In the genomic region with DNA sequence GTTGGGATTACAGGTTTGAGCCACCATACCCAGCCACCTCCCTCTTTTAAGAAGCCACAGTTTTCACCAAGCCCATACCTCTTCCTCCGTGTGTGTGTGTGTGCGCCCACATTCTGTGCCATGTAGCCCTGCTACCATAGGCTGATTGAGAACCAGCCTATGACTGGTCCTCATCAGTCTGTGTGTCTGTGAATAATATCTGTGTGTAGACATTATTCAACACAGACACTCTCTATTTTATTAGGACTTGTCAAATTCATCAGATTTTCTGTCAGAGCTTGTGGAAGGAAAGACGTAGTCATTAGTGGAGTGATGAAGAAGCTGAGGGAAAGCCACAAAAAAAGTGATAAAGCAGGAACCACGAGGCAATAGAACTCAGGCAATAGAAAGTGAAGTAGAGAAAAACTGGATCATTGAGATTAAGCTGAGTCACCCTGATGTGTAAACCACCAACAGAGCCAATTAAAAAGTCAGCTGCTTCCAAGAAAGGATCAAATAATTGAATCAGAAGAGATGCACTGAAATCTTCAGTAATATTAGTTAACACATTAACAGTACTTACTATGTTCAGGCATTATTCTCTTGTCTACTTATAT, we compare ENCODE assay signal across 13 cellular contexts.
DNase-seq lines count a peak whose midpoint lies in the region; ATAC-seq and TF ChIP-seq lines count a peak whose summit lies in the region.
"Had no signal": no experiment of that assay in that cellular context is flagged by ENCODE, and none has a peak within 500 bp of the region (broad histone marks: within the 10 kb centered on the region; RNA-seq: fewer than 3 reads in every experiment).

No MANE protein-coding gene starts in this region.

- ATAC-seq in stimulated activated naive B cell treated with anti-CD40 and anti-IgM and Interleukin-4, amounts not matched to agents 10 μg/mL and 1 μg/mL and 100 μg/mL, for 72 hours (replicated peaks), result peak in 1 of 2 donors; percentile 18

- intact Hi-C loops in dorsolateral prefrontal cortex (cut with DNase I), result loop anchor here in 1 of 2 donors (5.0 kb wide), 1 partner anchor 122 kb away; a partner anchor contains a TSS

- peaks cover 0 to 3% (median 0%) of the 10 kb centered on the region in 45 donors for H3K27me3 ChIP-seq in dorsolateral prefrontal cortex
- no peaks in the 10 kb centered on the region for H3K27me3 ChIP-seq in CD8-positive, alpha-beta memory T cell (ENCODE audit: insufficient read depth, low read length, poor library complexity, severe bottlenecking)

- H3K4me3 ChIP-seq in SK-N-MC, result peak overlapping the region; percentile 70
- H3K4me3 ChIP-seq in fibroblast of pulmonary artery (replicated peaks; ENCODE audit: low read depth, low read length), result no peak overlapping the region
- no peak overlapping the region for H3K4me3 ChIP-seq in dorsolateral prefrontal cortex
- no peak overlapping the region for H3K4me3 ChIP-seq in CD8-positive, alpha-beta memory T cell (ENCODE audit: low read length)
- H3K4me3 ChIP-seq: thoracic aorta had no signal

- H3K36me3 ChIP-seq in SK-N-MC (ENCODE audit: insufficient read depth, low read length), result no peaks in the 10 kb centered on the region
- H3K36me3 ChIP-seq in CD8-positive, alpha-beta memory T cell (ENCODE audit: insufficient read depth, low read length), result no peaks in the 10 kb centered on the region
- H3K36me3 ChIP-seq: thoracic aorta had no signal

- peaks cover 0 to 3% of the 10 kb centered on the region in 2 donors for H3K9me3 Mint-ChIP-seq in stimulated activated naive B cell treated with anti-CD40 and anti-IgM and Interleukin-4, amounts not matched to agents 10 μg/mL and 1 μg/mL and 100 μg/mL, for 72 hours
- no peaks in the 10 kb centered on the region for H3K9me3 Mint-ChIP-seq in CD8-positive, alpha-beta memory T cell

- no peak for TF ChIP-seq CTCF in fibroblast of pulmonary artery (IDR thresholded peaks at IDR 0.05; ENCODE audit: low read length, missing control alignments)
- TF ChIP-seq CTCF in dorsolateral prefrontal cortex (IDR thresholded peaks at IDR 0.05 in 54 of 56, conservative IDR thresholded peaks at IDR 0.05 in 2 of 56; ENCODE audit: low read depth in 1 of 56, partially characterized antibody in 56 of 56), result no peak
- no peak for TF ChIP-seq CTCF in GM13976 (IDR thresholded peaks at IDR 0.05; ENCODE audit: borderline replicate concordance, control extremely low read depth, extremely low read depth, insufficient read depth, missing control alignments)

- H3K9me3 ChIP-seq in SK-N-MC (ENCODE audit: low read depth, low read length), result no peaks in the 10 kb centered on the region
- no peaks in the 10 kb centered on the region for H3K9me3 ChIP-seq in CD8-positive, alpha-beta memory T cell (ENCODE audit: low read length)
- H3K9me3 ChIP-seq: thoracic aorta had no signal

- no peaks in the 10 kb centered on the region for H3K27me3 Mint-ChIP-seq in stimulated activated naive B cell treated with anti-CD40 and anti-IgM and Interleukin-4, amounts not matched to agents 10 μg/mL and 1 μg/mL and 100 μg/mL, for 72 hours
- peaks cover 0 to 3% of the 10 kb centered on the region in 2 donors for H3K27me3 Mint-ChIP-seq in CD8-positive, alpha-beta memory T cell

- H3K27ac ChIP-seq in SK-N-MC (peak overlapping the region; percentile 95), dorsolateral prefrontal cortex (no peak overlapping the region)
- H3K27ac ChIP-seq in CD8-positive, alpha-beta memory T cell (ENCODE audit: low read depth, low read length), result no peak overlapping the region
- H3K27ac ChIP-seq: thoracic aorta had no signal

- no peak overlapping the region for H3K4me3 Mint-ChIP-seq in stimulated activated naive B cell treated with anti-CD40 and anti-IgM and Interleukin-4, amounts not matched to agents 10 μg/mL and 1 μg/mL and 100 μg/mL, for 72 hours
- no peak overlapping the region for H3K4me3 Mint-ChIP-seq in CD8-positive, alpha-beta memory T cell

- peak; percentile 5 for DNase-seq in stimulated activated CD4-positive, alpha-beta T cell treated with anti-CD3 and anti-CD28 coated beads, Interleukin-1b, Interleukin-23, amount 100 ng/mL, for 48 hours
- no peak for DNase-seq in stimulated activated CD4-positive, alpha-beta T cell treated with anti-CD3 and anti-CD28 coated beads, Interleukin-4, amount 100 ng/mL, for 4 hours
- DNase-seq in SK-N-MC (ENCODE audit: low read depth, low spot score) (no peak), fibroblast of pulmonary artery (ENCODE audit: low read depth) (peak; percentile 29), dorsolateral prefrontal cortex (no peak), GM13976 (ENCODE audit: low spot score) (no peak)
- no peak for DNase-seq in stimulated activated naive B cell treated with anti-CD40 and anti-IgM and Interleukin-4, amounts not matched to agents 10 μg/mL and 1 μg/mL and 100 μg/mL, for 72 hours
- no peak for DNase-seq in CD8-positive, alpha-beta memory T cell
- DNase-seq: anterior cingulate cortex; C1 segment of cervical spinal cord; NK-92 treated with Interleukin-12 subunit alpha and Interleukin-12 subunit beta, amount 100 ng/mL, for 24 hours; T-helper 9 cell had no signal

- in situ Hi-C loops in GM13976 (cut with MboI; ENCODE audit: low sequenced_read_pairs, unreplicated experiment), result no loop called here

- POLR2A ChIA-PET in CD8-positive, alpha-beta memory T cell (lab: Charles Lee), result no interaction called here

- H3K27ac Mint-ChIP-seq in stimulated activated naive B cell treated with anti-CD40 and anti-IgM and Interleukin-4, amounts not matched to agents 10 μg/mL and 1 μg/mL and 100 μg/mL, for 72 hours, result peak overlapping the region; percentile 15
- H3K27ac Mint-ChIP-seq in CD8-positive, alpha-beta memory T cell, result no peak overlapping the region

- no peaks in the 10 kb centered on the region for H3K4me1 ChIP-seq in CD8-positive, alpha-beta memory T cell (ENCODE audit: insufficient read depth, low read length)

- peaks cover 4 to 11% of the 10 kb centered on the region in 2 donors for H3K4me1 Mint-ChIP-seq in stimulated activated naive B cell treated with anti-CD40 and anti-IgM and Interleukin-4, amounts not matched to agents 10 μg/mL and 1 μg/mL and 100 μg/mL, for 72 hours
- H3K4me1 Mint-ChIP-seq in CD8-positive, alpha-beta memory T cell, result no peaks in the 10 kb centered on the region

- H3K36me3 Mint-ChIP-seq in stimulated activated naive B cell treated with anti-CD40 and anti-IgM and Interleukin-4, amounts not matched to agents 10 μg/mL and 1 μg/mL and 100 μg/mL, for 72 hours, result no peaks in the 10 kb centered on the region
- no peaks in the 10 kb centered on the region for H3K36me3 Mint-ChIP-seq in CD8-positive, alpha-beta memory T cell

- CTCF ChIA-PET in CD8-positive, alpha-beta memory T cell (lab: Charles Lee), result no interaction called here

- H3K9ac ChIP-seq in SK-N-MC (ENCODE audit: insufficient read length), result peak overlapping the region; percentile 46

Comparison
In these comparisons a context has a peak if more than half of its experiments do, and no peak if none do; other contexts are left out.
1. DNase-seq: peak in stimulated activated CD4-positive, alpha-beta T cell treated with anti-CD3 and anti-CD28 coated beads, Interleukin-1b, Interleukin-23, amount 100 ng/mL, for 48 hours (single experiment) and fibroblast of pulmonary artery (single experiment); none in stimulated activated CD4-positive, alpha-beta T cell treated with anti-CD3 and anti-CD28 coated beads, Interleukin-4, amount 100 ng/mL, for 4 hours (0 of 2), SK-N-MC (single experiment), stimulated activated naive B cell treated with anti-CD40 and anti-IgM and Interleukin-4, amounts not matched to agents 10 μg/mL and 1 μg/mL and 100 μg/mL, for 72 hours (single experiment), dorsolateral prefrontal cortex (0 of 10), CD8-positive, alpha-beta memory T cell (0 of 5) and GM13976 (single experiment).